In genomic region chr15:80606571-80606970, GRCh38 we compare ENCODE assay signal across 34 cellular contexts.
"Had no signal": no experiment of that assay in that cellular context is flagged by ENCODE, and none has a peak within 500 bp of the region (broad histone marks: within the 10 kb centered on the region; RNA-seq: fewer than 3 reads in every experiment).

No MANE protein-coding gene starts in this region.

- H3K4me3 ChIP-seq: Peyer's patch had no signal

- H3K27ac Mint-ChIP-seq: activated B cell treated with CpG ODN at 0.5 μM for 24 hours; activated CD4-positive, alpha-beta memory T cell treated with anti-CD3 and anti-CD28 coated beads, Interleukin-2, amount 10 ng/mL, durations not matched to agents 7 days and 5 days; activated naive CD4-positive, alpha-beta T cell treated with anti-CD3 and anti-CD28 coated beads, Interleukin-2, amount 10 ng/mL, durations not matched to agents 7 days and 5 days; activated naive CD8-positive, alpha-beta T cell; activated naive CD8-positive, alpha-beta T cell treated with anti-CD3 and anti-CD28 coated beads, Interleukin-2, amount 50 U/mL, for 24 hours; activated T-cell treated with anti-CD3 and anti-CD28 coated beads, Interleukin-2, amount 50 U/mL, for 24 hours; activated T-helper 2 cell treated with anti-CD3 and anti-CD28 coated beads, Interferon-gamma antibody, Interleukin-2, Interleukin-4, amounts not matched to agents 10 μg/mL and 5 μg/mL and 100 μg/mL, durations not matched to agents 14 hours and 24 hours and 36 hours; brain; T-cell had no signal

- H3K27me3 ChIP-seq: Peyer's patch had no signal

- H3K4me3 Mint-ChIP-seq: activated B cell treated with CpG ODN at 0.5 μM for 24 hours; activated CD4-positive, alpha-beta memory T cell treated with anti-CD3 and anti-CD28 coated beads, Interleukin-2, amount 10 ng/mL, durations not matched to agents 7 days and 5 days; activated naive CD4-positive, alpha-beta T cell treated with anti-CD3 and anti-CD28 coated beads, Interleukin-2, amount 10 ng/mL, durations not matched to agents 7 days and 5 days; activated naive CD8-positive, alpha-beta T cell; activated naive CD8-positive, alpha-beta T cell treated with anti-CD3 and anti-CD28 coated beads, Interleukin-2, amount 50 U/mL, for 24 hours; activated T-cell treated with anti-CD3 and anti-CD28 coated beads, Interleukin-2, amount 50 U/mL, for 24 hours; brain; T-cell had no signal

- H3K36me3 ChIP-seq: Peyer's patch had no signal

- FAIRE-seq: bronchial epithelial cell had no signal

- DNase-seq: activated B cell treated with CpG ODN at 0.5 μM for 24 hours; activated CD4-positive, alpha-beta memory T cell treated with anti-CD3 and anti-CD28 coated beads, Interleukin-2, amount 10 ng/mL, durations not matched to agents 7 days and 5 days; activated CD4-positive, alpha-beta T cell treated with anti-CD3 and anti-CD28 coated beads for 1 hour; activated CD4-positive, alpha-beta T cell treated with anti-CD3 and anti-CD28 coated beads for 48 hours; activated naive CD4-positive, alpha-beta T cell treated with anti-CD3 and anti-CD28 coated beads, Interleukin-2, amount 10 ng/mL, durations not matched to agents 7 days and 5 days; activated naive CD8-positive, alpha-beta T cell treated with anti-CD3 and anti-CD28 coated beads, Interleukin-2, amount 50 U/mL, for 24 hours; activated T-cell treated with anti-CD3 and anti-CD28 coated beads, Interleukin-2, amount 50 U/mL, for 24 hours; anterior cingulate cortex; central memory CD4-positive, alpha-beta T cell; Karpas-422; NCI-H1105 treated with DMSO at 0.1 percent for 48 hours; NCI-H1436 treated with DMSO at 0.1 percent for 48 hours; NCI-H187; NCI-H2029 treated with DMSO at 0.1 percent for 48 hours; NCI-H2107; NCI-H2171; NCI-H510A; NCI-H526; NCI-H748 treated with DMSO at 0.1 percent for 48 hours; NK-92 treated with Interleukin-12 subunit alpha and Interleukin-12 subunit beta, amount 100 ng/mL, for 24 hours; PC-3; Peyer's patch; SIG-M5; T-helper 2 cell; T-helper 9 cell had no signal

- H3K9me3 ChIP-seq: Peyer's patch had no signal

- H3K27ac ChIP-seq: Peyer's patch, RWPE1, VCaP had no signal

- H3K4me1 ChIP-seq: Peyer's patch had no signal

- H3K4me1 Mint-ChIP-seq: activated B cell treated with CpG ODN at 0.5 μM for 24 hours; activated CD4-positive, alpha-beta memory T cell treated with anti-CD3 and anti-CD28 coated beads, Interleukin-2, amount 10 ng/mL, durations not matched to agents 7 days and 5 days; activated naive CD4-positive, alpha-beta T cell treated with anti-CD3 and anti-CD28 coated beads, Interleukin-2, amount 10 ng/mL, durations not matched to agents 7 days and 5 days; activated naive CD8-positive, alpha-beta T cell treated with anti-CD3 and anti-CD28 coated beads, Interleukin-2, amount 50 U/mL, for 24 hours; T-cell had no signal

- H3K36me3 Mint-ChIP-seq: activated naive CD4-positive, alpha-beta T cell treated with anti-CD3 and anti-CD28 coated beads, Interleukin-2, amount 10 ng/mL, durations not matched to agents 7 days and 5 days; activated naive CD8-positive, alpha-beta T cell; brain; T-cell had no signal

- ATAC-seq: activated naive CD8-positive, alpha-beta T cell treated with anti-CD3 and anti-CD28 coated beads, Interleukin-2, amount 50 U/mL, for 24 hours; PC-3; Right ventricle myocardium inferior; SK-N-SH treated with all-trans-retinoic acid at 6 μM for 48 hours; T-cell had no signal
